2 cellular contexts compared by ENCODE assay signal in the genomic region with DNA sequence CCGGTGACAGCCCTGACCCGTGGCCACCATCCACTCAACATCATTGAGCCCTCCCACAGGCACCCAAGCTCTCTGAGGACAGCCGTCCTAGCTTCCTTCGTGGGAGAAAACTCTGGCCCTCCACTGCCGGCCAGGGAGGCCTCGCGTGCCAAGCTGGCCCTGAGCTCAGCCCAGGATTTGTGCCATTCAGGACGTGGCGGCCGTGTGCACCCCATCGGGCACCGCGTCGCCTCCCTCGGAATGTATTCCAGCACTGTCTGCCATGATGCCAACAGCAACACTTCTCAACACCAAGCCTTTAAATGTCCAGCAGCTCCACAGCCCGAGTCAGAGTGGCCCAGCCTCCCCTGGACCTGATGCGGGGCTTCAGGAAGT.
TF ChIP-seq lines count a peak whose summit lies in the region.

No MANE protein-coding gene starts in this region.

TF ChIP-seq in SK-N-SH, 30 proteins besides CTCF, POLR2A, EP300 and RAD21 (continued from another document):
- TF ChIP-seq SMC3 (IDR thresholded peaks at IDR 0.05; ENCODE audit: low read depth, low read length) (no peak), RCOR1 (IDR thresholded peaks at IDR 0.05; ENCODE audit: low read length) (no peak)

TF ChIP-seq in SK-N-SH treated with all-trans-retinoic acid at 6 μM for 48 hours, 23 proteins besides CTCF, POLR2A, EP300 and RAD21:
- TF ChIP-seq POU6F1 (CRISPR knock-in tag; IDR thresholded peaks at IDR 0.05; ENCODE audit: borderline replicate concordance, low read depth) (no peak), TCF4 (CRISPR knock-in tag; IDR thresholded peaks at IDR 0.05; ENCODE audit: borderline replicate concordance) (no peak), GLIS3 (CRISPR knock-in tag; IDR thresholded peaks at IDR 0.05) (no peak), PPARA (CRISPR knock-in tag; IDR thresholded peaks at IDR 0.05; ENCODE audit: borderline replicate concordance) (no peak), CREB5 (CRISPR knock-in tag; IDR thresholded peaks at IDR 0.05; ENCODE audit: low read depth) (no peak), ZFP30 (CRISPR knock-in tag; IDR thresholded peaks at IDR 0.05) (no peak), ESRRG (CRISPR knock-in tag; IDR thresholded peaks at IDR 0.05) (no peak), ZFP3 (CRISPR knock-in tag; IDR thresholded peaks at IDR 0.05) (no peak), CSDC2 (CRISPR knock-in tag; IDR thresholded peaks at IDR 0.05) (no peak), ZNF565 (CRISPR knock-in tag; conservative IDR thresholded peaks at IDR 0.05; ENCODE audit: low read depth) (no peak), OSR1 (CRISPR knock-in tag; IDR thresholded peaks at IDR 0.05) (no peak), ZNF70 (CRISPR knock-in tag; IDR thresholded peaks at IDR 0.05) (no peak), BACH2 (CRISPR knock-in tag; IDR thresholded peaks at IDR 0.05; ENCODE audit: borderline replicate concordance) (no peak), ARNTL (CRISPR knock-in tag; IDR thresholded peaks at IDR 0.05; ENCODE audit: borderline replicate concordance, low read depth) (no peak)
